Comparison of ENCODE assay signal across 28 cellular contexts in genomic region chr14:104197449-104198247, GRCh38. TPM values are rescaled to one million over a fixed set of nuclear protein-coding genes. Genes with fewer than 3 reads are reported as not detected.
"Had no signal": no experiment of that assay in that cellular context is flagged by ENCODE, and none has a peak within 500 bp of the region (broad histone marks: within the 10 kb centered on the region; RNA-seq: fewer than 3 reads in every experiment).

No MANE protein-coding gene starts in this region.

- H3K4me2 ChIP-seq: neural progenitor cell, smooth muscle cell had no signal

- H2AFZ ChIP-seq: neural progenitor cell, parathyroid adenoma had no signal

- H3K4me1 ChIP-seq: parathyroid adenoma, psoas muscle, tibial artery, upper lobe of right lung, uterus had no signal

- H3K27me3 ChIP-seq: neural progenitor cell, ovary, testis, transverse colon, upper lobe of right lung, uterus had no signal

- H3K4me3 ChIP-seq: neural progenitor cell, ovary, psoas muscle, skin epidermis, smooth muscle cell, spleen, suprapubic skin, testis, tibial artery, transverse colon, upper lobe of right lung, uterus had no signal

- H3K9ac ChIP-seq: neural progenitor cell, parathyroid adenoma had no signal

- H3K27ac ChIP-seq: neural progenitor cell, ovary, parathyroid adenoma, psoas muscle, skin epidermis, spleen, suprapubic skin, testis, tibial artery, transverse colon, upper lobe of right lung, uterus had no signal

- H3K36me3 ChIP-seq: neural progenitor cell, ovary, spleen, suprapubic skin, tibial artery, transverse colon, upper lobe of right lung, uterus had no signal

- ATAC-seq: natural killer cell; psoas muscle; right cardiac atrium; sciatic nerve; stimulated activated memory B cell treated with anti-CD40 and anti-IgM and Interleukin-4, amounts not matched to agents 10 μg/mL and 1 μg/mL and 100 μg/mL, for 72 hours; stimulated activated naive CD8-positive, alpha-beta T cell treated with anti-CD3 and anti-CD28 coated beads, Interleukin-15, amount 100 ng/mL, for 72 hours; stimulated activated naive CD8-positive, alpha-beta T cell treated with anti-CD3 and anti-CD28 coated beads, Interleukin-15, Interleukin-2, amounts not matched to agents 100 U/mL and 50 U/mL, for 24 hours; upper lobe of right lung had no signal

- DNase-seq: natural killer cell; occipital lobe; ovary; posterior cingulate gyrus; psoas muscle; spleen; stimulated activated CD4-positive, alpha-beta T cell treated with anti-CD3 and anti-CD28 coated beads, Interleukin-12 subunit alpha, Interleukin-12 subunit beta, amount 100 ng/mL, for 4 hours; stimulated activated CD4-positive, alpha-beta T cell treated with anti-CD3 and anti-CD28 coated beads, Interleukin-1b, Interleukin-23, amount 100 ng/mL, for 48 hours; stimulated activated CD4-positive, alpha-beta T cell treated with anti-CD3 and anti-CD28 coated beads, Interleukin-4, amount 100 ng/mL, for 1 hour; stimulated activated CD4-positive, alpha-beta T cell treated with anti-CD3 and anti-CD28 coated beads, Interleukin-4, amount 100 ng/mL, for 4 hours; stimulated activated CD8-positive, alpha-beta memory T cell treated with anti-CD3 and anti-CD28 coated beads, Interleukin-4, amount 100 ng/mL, for 48 hours; stimulated activated naive CD4-positive, alpha-beta T cell; stimulated activated naive CD8-positive, alpha-beta T cell treated with anti-CD3 and anti-CD28 coated beads, Interleukin-15, amount 100 ng/mL, for 72 hours; stimulated activated naive CD8-positive, alpha-beta T cell treated with anti-CD3 and anti-CD28 coated beads, Interleukin-15, Interleukin-2, amounts not matched to agents 100 U/mL and 50 U/mL, for 24 hours; testis; tibial artery; transverse colon; upper lobe of right lung; uterus had no signal

- H3K9me3 ChIP-seq: ovary, psoas muscle, spleen, suprapubic skin, testis, tibial artery, transverse colon, upper lobe of right lung, uterus had no signal

RNA-seq across cellular contexts. Expression of gene KIF26A, which starts 59.3 kb away (rescaled TPM):
- total RNA-seq: natural killer cell, osteoblast had no signal
